21 cellular contexts compared by ENCODE assay signal in the genomic region with DNA sequence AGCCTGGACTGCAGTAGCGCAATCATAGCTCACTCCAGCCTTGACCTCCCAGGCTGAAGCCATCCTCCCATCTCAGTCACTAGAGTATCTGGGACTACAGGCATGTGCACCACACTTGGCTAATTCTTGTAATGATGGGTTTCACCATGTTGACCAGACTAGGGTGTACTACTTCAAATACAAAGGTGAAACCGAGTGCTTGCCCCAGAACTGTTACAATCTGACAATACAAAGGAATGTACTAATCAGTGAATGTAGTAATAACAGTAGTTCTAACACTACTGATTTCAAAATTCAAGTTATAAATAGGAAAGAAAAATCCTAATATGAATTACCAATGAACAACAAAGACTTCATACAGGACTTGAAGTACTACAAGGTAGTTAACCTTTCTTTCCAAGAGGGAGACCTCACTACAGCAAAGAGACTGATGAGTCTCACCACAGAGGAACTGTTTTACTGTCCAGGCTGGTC. TPM values are rescaled to one million over a fixed set of nuclear protein-coding genes. Genes with fewer than 3 reads are reported as not detected.
DNase-seq lines count a peak whose midpoint lies in the region; ATAC-seq and TF ChIP-seq lines count a peak whose summit lies in the region.
"Had no signal": no experiment of that assay in that cellular context is flagged by ENCODE, and none has a peak within 500 bp of the region (broad histone marks: within the 10 kb centered on the region; RNA-seq: fewer than 3 reads in every experiment).

No MANE protein-coding gene starts in this region.

- TF ChIP-seq CTCF in GM23338 (conservative IDR thresholded peaks at IDR 0.05; ENCODE audit: low read depth in 2 of 2), result no peak

- peaks cover 12 to 31% (median 19%) of the 10 kb centered on the region in 4 donors for H3K4me1 Mint-ChIP-seq in CD4-positive, alpha-beta memory T cell
- H3K4me1 Mint-ChIP-seq in GM23338, result peaks cover 4% of the 10 kb centered on the region
- peaks cover 11 to 25% of the 10 kb centered on the region in 2 donors for H3K4me1 Mint-ChIP-seq in effector memory CD8-positive, alpha-beta T cell (ENCODE audit: low read depth in 2 of 2)

- H3K4me2 ChIP-seq in BLaER1 treated with 17β-estradiol and CSF1 and Interleukin-3, amounts not matched to agents 10 nM and 100 nM, result peak overlapping the region in 9 of 11 experiments; percentile 1 to 59 (median 31); a peak in 9 of 22 replicates
- no peak overlapping the region for H3K4me2 ChIP-seq in GM23338
- H3K4me2 ChIP-seq: SK-N-SH, smooth muscle cell had no signal

- H2AFZ ChIP-seq in GM23338, result no peak overlapping the region

- intact Hi-C loops in CD4-positive, alpha-beta memory T cell (cut with micrococcal nuclease), result no loop called here

- no peak overlapping the region for H3K4me3 Mint-ChIP-seq in CD4-positive, alpha-beta memory T cell
- no peak overlapping the region for H3K4me3 Mint-ChIP-seq in GM23338
- no peak overlapping the region for H3K4me3 Mint-ChIP-seq in effector memory CD8-positive, alpha-beta T cell
- H3K4me3 Mint-ChIP-seq: dendritic cell treated with granulocyte-macrophage colony-stimulating factor and Interleukin-4, amounts not matched to agents 40 ng/mL and 50 ng/mL, for 4 days; neural crest cell had no signal

- CTCF ChIA-PET in CD4-positive, alpha-beta memory T cell (lab: Charles Lee; ENCODE audit: partially characterized antibody), result no interaction called here

- H3F3A ChIP-seq in GM23338 (replicated peaks; ENCODE audit: low read depth), result peaks cover 8% of the 10 kb centered on the region; the same call in 1 of the 2 replicates

- H3K4me1 ChIP-seq in BLaER1 treated with 17β-estradiol and CSF1 and Interleukin-3, amounts not matched to agents 10 nM and 100 nM, result peaks cover 8 to 20% (median 14%) of the 10 kb centered on the region in 10 experiments
- no peaks in the 10 kb centered on the region for H3K4me1 ChIP-seq in CD4-positive, alpha-beta memory T cell (ENCODE audit: insufficient read depth, low read length)
- no peaks in the 10 kb centered on the region for H3K4me1 ChIP-seq in GM23338 (ENCODE audit: insufficient read depth)
- H3K4me1 ChIP-seq: foreskin keratinocyte had no signal

- H3K27me3 Mint-ChIP-seq in CD4-positive, alpha-beta memory T cell, result no peaks in the 10 kb centered on the region
- H3K27me3 Mint-ChIP-seq in GM23338 (ENCODE audit: insufficient read depth, low read depth, poor library complexity), result peaks cover 7% of the 10 kb centered on the region
- no peaks in the 10 kb centered on the region for H3K27me3 Mint-ChIP-seq in effector memory CD8-positive, alpha-beta T cell
- H3K27me3 Mint-ChIP-seq: dendritic cell treated with granulocyte-macrophage colony-stimulating factor and Interleukin-4, amounts not matched to agents 40 ng/mL and 50 ng/mL, for 4 days had no signal

- H3K27ac ChIP-seq in BLaER1 treated with 17β-estradiol and CSF1 and Interleukin-3, amounts not matched to agents 10 nM and 100 nM, result no peak overlapping the region
- H3K27ac ChIP-seq in CD4-positive, alpha-beta memory T cell (ENCODE audit: low read depth, low read length), result no peak overlapping the region
- 0 out of 2 replicates have a peak overlapping the region, but pooled peaks have one; percentile 32 for H3K27ac ChIP-seq in GM23338 (ENCODE audit: low read depth)
- H3K27ac ChIP-seq: C4-2B, epithelial cell of prostate, foreskin keratinocyte, psoas muscle, thoracic aorta had no signal

- POLR2A ChIA-PET in CD4-positive, alpha-beta memory T cell (lab: Charles Lee; ENCODE audit: partially characterized antibody), result no interaction called here

- peaks cover 98% of the 10 kb centered on the region for H3K79me2 ChIP-seq in GM23338 (replicated peaks; ENCODE audit: insufficient read depth)

- ATAC-seq in GM23338 (no peak), HG02840 (IDR thresholded peaks at IDR 0.05; ENCODE audit: low FRiP score, unreplicated experiment) (no peak)
- no peak for ATAC-seq in effector memory CD8-positive, alpha-beta T cell (replicated peaks)
- ATAC-seq: foreskin keratinocyte had no signal

- H4K20me1 ChIP-seq in BLaER1 treated with 17β-estradiol and CSF1 and Interleukin-3, amounts not matched to agents 10 nM and 100 nM, result peaks cover 51 to 100% (median 100%) of the 10 kb centered on the region in 11 experiments
- H4K20me1 ChIP-seq in GM23338 (replicated peaks; ENCODE audit: insufficient read depth), result peaks cover 53% of the 10 kb centered on the region

- peaks cover 84 to 100% (median 97%) of the 10 kb centered on the region in 11 experiments for H3K36me3 ChIP-seq in BLaER1 treated with 17β-estradiol and CSF1 and Interleukin-3, amounts not matched to agents 10 nM and 100 nM
- peaks cover 16% of the 10 kb centered on the region for H3K36me3 ChIP-seq in CD4-positive, alpha-beta memory T cell (ENCODE audit: insufficient read depth, low read length)
- peaks cover 27% of the 10 kb centered on the region for H3K36me3 ChIP-seq in GM23338 (ENCODE audit: insufficient read depth)

- H3K36me3 Mint-ChIP-seq in CD4-positive, alpha-beta memory T cell, result peaks cover 24 to 39% of the 10 kb centered on the region in 2 donors
- H3K36me3 Mint-ChIP-seq in GM23338 (ENCODE audit: low read depth), result peaks cover 56% of the 10 kb centered on the region
- H3K36me3 Mint-ChIP-seq in effector memory CD8-positive, alpha-beta T cell (ENCODE audit: insufficient read depth), result peaks cover 54% of the 10 kb centered on the region

- H3K9ac ChIP-seq in BLaER1 treated with 17β-estradiol and CSF1 and Interleukin-3, amounts not matched to agents 10 nM and 100 nM, result peak overlapping the region in 4 of 11 experiments; percentile 1 to 43 (median 8); a peak in 2 of 22 replicates
- H3K9ac ChIP-seq: SK-N-SH had no signal

- no peak for DNase-seq in CD4-positive, alpha-beta memory T cell
- DNase-seq in GM23338 (ENCODE audit: low spot score) (no peak), AG08395 (ENCODE audit: low spot score) (no peak), NOMO-1 treated with DMSO at 0.1 percent for 48 hours (lab: John Stamatoyannopoulos, UW; ENCODE audit: unreplicated experiment) (no peak), NCI-H1048 (lab: John Stamatoyannopoulos, UW) (no peak)
- no peak for DNase-seq in effector memory CD8-positive, alpha-beta T cell
- DNase-seq: activated CD4-positive, alpha-beta T cell treated with anti-CD3 and anti-CD28 coated beads for 4 hours; DMS53; foreskin keratinocyte; NK-92 treated with Interleukin-12 subunit alpha and Interleukin-12 subunit beta, amount 100 ng/mL, for 24 hours; psoas muscle; SK-N-SH; stimulated activated CD8-positive, alpha-beta memory T cell treated with anti-CD3 and anti-CD28 coated beads, Interleukin-4, amount 100 ng/mL, for 48 hours had no signal

- H3K27me3 ChIP-seq in BLaER1 treated with 17β-estradiol and CSF1 and Interleukin-3, amounts not matched to agents 10 nM and 100 nM, result no peaks in the 10 kb centered on the region
- H3K27me3 ChIP-seq in CD4-positive, alpha-beta memory T cell (ENCODE audit: insufficient read depth, low read length), result no peaks in the 10 kb centered on the region
- H3K27me3 ChIP-seq in GM23338 (ENCODE audit: insufficient read depth), result no peaks in the 10 kb centered on the region
- H3K27me3 ChIP-seq: foreskin keratinocyte had no signal

- H3K9me3 ChIP-seq in BLaER1 treated with 17β-estradiol and CSF1 and Interleukin-3, amounts not matched to agents 10 nM and 100 nM (replicated peaks in 1 of 11), result no peaks in the 10 kb centered on the region
- no peaks in the 10 kb centered on the region for H3K9me3 ChIP-seq in CD4-positive, alpha-beta memory T cell (ENCODE audit: control insufficient read depth in 1 of 2, low read length in 2 of 2)
- H3K9me3 ChIP-seq: psoas muscle, SK-N-SH, thoracic aorta had no signal

- H3K9me2 ChIP-seq in GM23338 (ENCODE audit: insufficient read depth), result no peaks in the 10 kb centered on the region
- H3K9me2 ChIP-seq: SK-N-SH had no signal

- peak overlapping the region in 5 of 7 donors; percentile 3 to 76 (median 46) for H3K27ac Mint-ChIP-seq in CD4-positive, alpha-beta memory T cell
- H3K27ac Mint-ChIP-seq in GM23338, result no peak overlapping the region
- peak overlapping the region; percentile 41 to 82 for H3K27ac Mint-ChIP-seq in effector memory CD8-positive, alpha-beta T cell
- H3K27ac Mint-ChIP-seq: dendritic cell treated with granulocyte-macrophage colony-stimulating factor and Interleukin-4, amounts not matched to agents 40 ng/mL and 50 ng/mL, for 4 days had no signal

- no peak overlapping the region for H3K4me3 ChIP-seq in BLaER1 treated with 17β-estradiol and CSF1 and Interleukin-3, amounts not matched to agents 10 nM and 100 nM
- H3K4me3 ChIP-seq in CD4-positive, alpha-beta memory T cell (ENCODE audit: low read length in 2 of 2), result no peak overlapping the region
- H3K4me3 ChIP-seq in GM23338, result no peak overlapping the region
- H3K4me3 ChIP-seq: psoas muscle, smooth muscle cell, thoracic aorta had no signal

- H3K9me3 Mint-ChIP-seq in CD4-positive, alpha-beta memory T cell, result no peaks in the 10 kb centered on the region
- no peaks in the 10 kb centered on the region for H3K9me3 Mint-ChIP-seq in GM23338
- no peaks in the 10 kb centered on the region for H3K9me3 Mint-ChIP-seq in effector memory CD8-positive, alpha-beta T cell
- H3K9me3 Mint-ChIP-seq: dendritic cell treated with granulocyte-macrophage colony-stimulating factor and Interleukin-4, amounts not matched to agents 40 ng/mL and 50 ng/mL, for 4 days; neural crest cell had no signal

TF ChIP-seq in GM23338, 12 proteins besides CTCF, POLR2A, EP300 and RAD21 (continues in another document):
- TF ChIP-seq EZH2phosphoT487 (IDR thresholded peaks at IDR 0.05; ENCODE audit: unreplicated experiment), result no peak

RNA-seq across cellular contexts. Expression of a gene that starts 24.4 kb away (rescaled TPM):
- total RNA-seq in CD4-positive, alpha-beta memory T cell, result 10 to 100 TPM; 29.3 to 32.1 TPM
- 10 to 100 TPM; 24.2 to 25.1 TPM for polyA plus RNA-seq in CD4-positive, alpha-beta memory T cell
- total RNA-seq in GM23338 (2014; rRNA removed; shearing (Covaris generic)), result 59.8 and 61.1 TPM in 2 replicates
- 28.6 and 32.6 TPM in 2 replicates for polyA plus RNA-seq in GM23338 (2016; fragmentation: Nextera tagmentation; extraction: Ambion mirVana)

RNA-seq across cellular contexts. Expression of a gene that starts 31.6 kb away (rescaled TPM):
- total RNA-seq in CD4-positive, alpha-beta memory T cell, result 100 to 1,000 TPM; 142 to 143 TPM
- 10 to 100 TPM; 54.1 to 56.4 TPM for polyA plus RNA-seq in CD4-positive, alpha-beta memory T cell
- total RNA-seq in GM23338 (2014; rRNA removed; shearing (Covaris generic)), result 1,251 and 1,409 TPM in 2 replicates
- polyA plus RNA-seq in GM23338 (2016; fragmentation: Nextera tagmentation; extraction: Ambion mirVana), result 1,271 and 1,283 TPM in 2 replicates
